8 cellular contexts compared by ENCODE assay signal in genomic region chr11:57336111-57336666, GRCh38. TPM values are rescaled to one million over a fixed set of nuclear protein-coding genes. Genes with fewer than 3 reads are reported as not detected.
DNase-seq lines count a peak whose midpoint lies in the region; ATAC-seq lines count a peak whose summit lies in the region.

No MANE protein-coding gene starts in this region.

- ATAC-seq in activated CD8-positive, alpha-beta T cell treated with anti-CD3 and anti-CD28 coated beads, Interleukin-2, amount 10 ng/mL, durations not matched to agents 7 days and 5 days: peak; percentile 34
- ATAC-seq in HG03442 (IDR thresholded peaks at IDR 0.05; ENCODE audit: unreplicated experiment): no peak

- H3K4me3 Mint-ChIP-seq in activated naive CD4-positive, alpha-beta T cell treated with anti-CD3 and anti-CD28 coated beads for 36 hours: peak overlapping the region; percentile 91
- peak overlapping the region; percentile 92 for H3K4me3 Mint-ChIP-seq in activated CD8-positive, alpha-beta T cell treated with anti-CD3 and anti-CD28 coated beads, Interleukin-2, amount 10 ng/mL, durations not matched to agents 7 days and 5 days
- H3K4me3 Mint-ChIP-seq in stimulated activated naive CD8-positive, alpha-beta T cell treated with anti-CD3 and anti-CD28 coated beads, Interleukin-15, Interleukin-2, amounts not matched to agents 100 ng/mL and 50 ng/mL, for 24 hours: peak overlapping the region; percentile 93

- CTCF ChIA-PET in activated naive CD4-positive, alpha-beta T cell treated with anti-CD3 and anti-CD28 coated beads for 36 hours (lab: Charles Lee): interaction anchor here (1.0 to 2.7 kb wide), 5 partner anchors 10 to 124 kb away, joined by 5 to 10 read pairs (median 7); partner anchors contain the start of genes RTN4RL2 and TNKS1BP1
- CTCF ChIA-PET in activated CD8-positive, alpha-beta T cell treated with anti-CD3 and anti-CD28 coated beads, Interleukin-2, amount 10 ng/mL, durations not matched to agents 7 days and 5 days (lab: Charles Lee): interaction anchor here (1.4 to 2.9 kb wide), 2 partner anchors 10 to 122 kb away, joined by 6 to 14 read pairs; no protein-coding TSS in a partner anchor

- H3K4me1 Mint-ChIP-seq in activated naive CD4-positive, alpha-beta T cell treated with anti-CD3 and anti-CD28 coated beads for 36 hours (ENCODE audit: low read depth): peaks cover 34% of the 10 kb centered on the region
- H3K4me1 Mint-ChIP-seq in activated CD8-positive, alpha-beta T cell treated with anti-CD3 and anti-CD28 coated beads, Interleukin-2, amount 10 ng/mL, durations not matched to agents 7 days and 5 days (ENCODE audit: low read depth): peaks cover 35% of the 10 kb centered on the region
- peaks cover 40% of the 10 kb centered on the region for H3K4me1 Mint-ChIP-seq in stimulated activated naive CD8-positive, alpha-beta T cell treated with anti-CD3 and anti-CD28 coated beads, Interleukin-15, Interleukin-2, amounts not matched to agents 100 ng/mL and 50 ng/mL, for 24 hours (ENCODE audit: low read depth)

- peak overlapping the region; percentile 33 for H3K4me3 ChIP-seq in iPS-11a (ENCODE audit: low read depth, low read length)

- peak overlapping the region; percentile 99 for H3K27ac Mint-ChIP-seq in activated naive CD4-positive, alpha-beta T cell treated with anti-CD3 and anti-CD28 coated beads for 36 hours
- peak overlapping the region; percentile 99 for H3K27ac Mint-ChIP-seq in activated CD8-positive, alpha-beta T cell treated with anti-CD3 and anti-CD28 coated beads, Interleukin-2, amount 10 ng/mL, durations not matched to agents 7 days and 5 days
- peak overlapping the region; percentile 97 for H3K27ac Mint-ChIP-seq in stimulated activated naive CD8-positive, alpha-beta T cell treated with anti-CD3 and anti-CD28 coated beads, Interleukin-15, Interleukin-2, amounts not matched to agents 100 ng/mL and 50 ng/mL, for 24 hours

- POLR2A ChIA-PET in activated CD8-positive, alpha-beta T cell treated with anti-CD3 and anti-CD28 coated beads, Interleukin-2, amount 10 ng/mL, durations not matched to agents 7 days and 5 days (lab: Charles Lee): interaction anchor here (1.4 to 3.5 kb wide), 4 partner anchors 11 to 25 kb away, joined by 5 to 55 read pairs (median 8); partner anchors contain the start of gene TNKS1BP1

- H3K27me3 Mint-ChIP-seq in activated naive CD4-positive, alpha-beta T cell treated with anti-CD3 and anti-CD28 coated beads for 36 hours (ENCODE audit: low read depth): no peaks in the 10 kb centered on the region
- H3K27me3 Mint-ChIP-seq in activated CD8-positive, alpha-beta T cell treated with anti-CD3 and anti-CD28 coated beads, Interleukin-2, amount 10 ng/mL, durations not matched to agents 7 days and 5 days (ENCODE audit: low read depth): peaks cover 9% of the 10 kb centered on the region
- no peaks in the 10 kb centered on the region for H3K27me3 Mint-ChIP-seq in stimulated activated naive CD8-positive, alpha-beta T cell treated with anti-CD3 and anti-CD28 coated beads, Interleukin-15, Interleukin-2, amounts not matched to agents 100 ng/mL and 50 ng/mL, for 24 hours

- peaks cover 33% of the 10 kb centered on the region for H3K36me3 Mint-ChIP-seq in activated naive CD4-positive, alpha-beta T cell treated with anti-CD3 and anti-CD28 coated beads for 36 hours (ENCODE audit: low read depth)
- H3K36me3 Mint-ChIP-seq in activated CD8-positive, alpha-beta T cell treated with anti-CD3 and anti-CD28 coated beads, Interleukin-2, amount 10 ng/mL, durations not matched to agents 7 days and 5 days (ENCODE audit: low read depth): peaks cover 35% of the 10 kb centered on the region
- H3K36me3 Mint-ChIP-seq in stimulated activated naive CD8-positive, alpha-beta T cell treated with anti-CD3 and anti-CD28 coated beads, Interleukin-15, Interleukin-2, amounts not matched to agents 100 ng/mL and 50 ng/mL, for 24 hours (ENCODE audit: low read depth): peaks cover 32% of the 10 kb centered on the region

- DNase-seq in activated naive CD4-positive, alpha-beta T cell treated with anti-CD3 and anti-CD28 coated beads for 36 hours: peak; percentile 40
- no peak for DNase-seq in activated naive CD4-positive, alpha-beta T cell (lab: John Stamatoyannopoulos, UW)
- peak; percentile 57 for DNase-seq in activated CD8-positive, alpha-beta T cell treated with anti-CD3 and anti-CD28 coated beads, Interleukin-2, amount 10 ng/mL, durations not matched to agents 7 days and 5 days
- no peak for DNase-seq in middle frontal gyrus (ENCODE audit: extremely low spot score, low spot score)
- no peak for DNase-seq in NK-92 (lab: John Stamatoyannopoulos, UW; ENCODE audit: unreplicated experiment)

- intact Hi-C loops in activated naive CD4-positive, alpha-beta T cell treated with anti-CD3 and anti-CD28 coated beads for 36 hours (cut with micrococcal nuclease): loop anchor here (5.0 kb wide), 2 partner anchors 71 to 406 kb away; partner anchors contain the start of gene SELENOH

- H3K9me3 Mint-ChIP-seq in activated naive CD4-positive, alpha-beta T cell treated with anti-CD3 and anti-CD28 coated beads for 36 hours: no peaks in the 10 kb centered on the region
- H3K9me3 Mint-ChIP-seq in activated CD8-positive, alpha-beta T cell treated with anti-CD3 and anti-CD28 coated beads, Interleukin-2, amount 10 ng/mL, durations not matched to agents 7 days and 5 days (ENCODE audit: insufficient read depth): no peaks in the 10 kb centered on the region
- no peaks in the 10 kb centered on the region for H3K9me3 Mint-ChIP-seq in stimulated activated naive CD8-positive, alpha-beta T cell treated with anti-CD3 and anti-CD28 coated beads, Interleukin-15, Interleukin-2, amounts not matched to agents 100 ng/mL and 50 ng/mL, for 24 hours

RNA-seq across cellular contexts. Expression of gene SSRP1, which starts 0.5 kb away (rescaled TPM):
- 100 to 1,000 TPM; 304 to 322 TPM for total RNA-seq in activated naive CD4-positive, alpha-beta T cell treated with anti-CD3 and anti-CD28 coated beads for 36 hours
- 100 to 1,000 TPM; 185 to 191 TPM for total RNA-seq in activated CD8-positive, alpha-beta T cell treated with anti-CD3 and anti-CD28 coated beads, Interleukin-2, amount 10 ng/mL, durations not matched to agents 7 days and 5 days

RNA-seq across cellular contexts. Expression of gene P2RX3, which starts 2.0 kb away (rescaled TPM):
- not detected for total RNA-seq in activated naive CD4-positive, alpha-beta T cell treated with anti-CD3 and anti-CD28 coated beads for 36 hours
- not detected for total RNA-seq in activated CD8-positive, alpha-beta T cell treated with anti-CD3 and anti-CD28 coated beads, Interleukin-2, amount 10 ng/mL, durations not matched to agents 7 days and 5 days

RNA-seq across cellular contexts. Expression of gene TNKS1BP1, which starts 11.4 kb away (rescaled TPM):
- 10 to 100 TPM; 14.1 to 14.7 TPM for total RNA-seq in activated naive CD4-positive, alpha-beta T cell treated with anti-CD3 and anti-CD28 coated beads for 36 hours
- total RNA-seq in activated CD8-positive, alpha-beta T cell treated with anti-CD3 and anti-CD28 coated beads, Interleukin-2, amount 10 ng/mL, durations not matched to agents 7 days and 5 days: 10 to 100 TPM; 10.5 to 10.9 TPM

RNA-seq across cellular contexts. Expression of gene PRG3, which starts 44.8 kb away (rescaled TPM):
- not detected for total RNA-seq in activated naive CD4-positive, alpha-beta T cell treated with anti-CD3 and anti-CD28 coated beads for 36 hours
- total RNA-seq in activated CD8-positive, alpha-beta T cell treated with anti-CD3 and anti-CD28 coated beads, Interleukin-2, amount 10 ng/mL, durations not matched to agents 7 days and 5 days: not detected

RNA-seq across cellular contexts. Expression of gene PRG2, which starts 54.3 kb away (rescaled TPM):
- 1 to 10 TPM; 1.0 TPM for total RNA-seq in activated naive CD4-positive, alpha-beta T cell treated with anti-CD3 and anti-CD28 coated beads for 36 hours
- under 1 TPM in 1 of 2 experiments, not detected in 1; 0.26 TPM for total RNA-seq in activated CD8-positive, alpha-beta T cell treated with anti-CD3 and anti-CD28 coated beads, Interleukin-2, amount 10 ng/mL, durations not matched to agents 7 days and 5 days

Comparison
In these comparisons a context has a peak if more than half of its experiments do, and no peak if none do; other contexts are left out.
1. DNase-seq: peak in activated naive CD4-positive, alpha-beta T cell treated with anti-CD3 and anti-CD28 coated beads for 36 hours (single experiment) and activated CD8-positive, alpha-beta T cell treated with anti-CD3 and anti-CD28 coated beads, Interleukin-2, amount 10 ng/mL, durations not matched to agents 7 days and 5 days (single experiment); none in activated naive CD4-positive, alpha-beta T cell (0 of 4), middle frontal gyrus (single experiment) and NK-92 (single experiment).
2. Peak in every context shown above with its lines, with median percentiles within 50 percentile points of each other: H3K27ac Mint-ChIP-seq and H3K4me3 Mint-ChIP-seq.